In the genomic region with DNA sequence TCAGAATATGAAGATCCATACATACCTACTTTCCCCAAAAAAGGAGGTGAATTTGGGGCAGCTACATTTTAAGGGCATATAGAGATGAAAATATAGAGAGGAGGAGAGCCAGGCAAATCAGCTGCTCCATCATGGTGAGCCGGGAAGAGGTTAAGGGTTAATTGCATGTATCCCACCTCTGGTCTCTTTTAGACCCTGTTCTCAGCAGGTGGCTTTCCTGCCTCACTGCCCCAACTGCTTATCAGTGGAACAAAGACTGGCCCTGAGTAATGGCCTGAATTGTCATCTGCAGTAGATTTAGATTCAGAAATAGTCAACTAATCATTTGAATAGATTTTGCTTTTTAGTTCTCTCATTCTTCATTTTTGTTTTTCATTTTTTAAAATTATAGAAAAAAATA, we compare ENCODE assay signal across 19 cellular contexts.
A peak's percentile ranks its signal among the peaks of the same experiment; 100 is the strongest.
DNase-seq lines count a peak whose midpoint lies in the region; ATAC-seq and TF ChIP-seq lines count a peak whose summit lies in the region.
"Had no signal": no experiment of that assay in that cellular context is flagged by ENCODE, and none has a peak within 500 bp of the region (broad histone marks: within the 10 kb centered on the region; RNA-seq: fewer than 3 reads in every experiment).

No MANE protein-coding gene starts in this region.

- no peak overlapping the region for H3K14ac ChIP-seq in neuronal stem cell (ENCODE audit: low read length)

- H3K18ac ChIP-seq in neuronal stem cell (ENCODE audit: low read length): no peak overlapping the region

- H3K4ac ChIP-seq in neuronal stem cell (ENCODE audit: low read length): no peak overlapping the region

- TF ChIP-seq POLR2A in heart left ventricle (IDR thresholded peaks at IDR 0.05): no peak
- no peak for TF ChIP-seq POLR2A in gastroesophageal sphincter (IDR thresholded peaks at IDR 0.05)
- TF ChIP-seq POLR2A in upper lobe of left lung (IDR thresholded peaks at IDR 0.05): no peak

- H3K4me3 ChIP-seq in heart left ventricle (no peak overlapping the region), gastroesophageal sphincter (no peak overlapping the region), neuronal stem cell (ENCODE audit: low read length in 2 of 2) (peak overlapping the region in 1 of 2 donors; percentile 47), upper lobe of left lung (no peak overlapping the region)
- H3K4me3 ChIP-seq: BLaER1 treated with 17β-estradiol and CSF1 and Interleukin-3, amounts not matched to agents 10 nM and 100 nM; colonic mucosa had no signal

- H3K9ac ChIP-seq in neuronal stem cell (ENCODE audit: low read depth, low read length, poor library complexity): no peak overlapping the region
- H3K9ac ChIP-seq: BLaER1 treated with 17β-estradiol and CSF1 and Interleukin-3, amounts not matched to agents 10 nM and 100 nM had no signal

- H3K4me1 ChIP-seq in heart left ventricle (peaks cover 5 to 44% (median 29%) of the 10 kb centered on the region in 12 donors), gastroesophageal sphincter (peaks cover 0 to 34% (median 0%) of the 10 kb centered on the region in 3 donors), neuronal stem cell (ENCODE audit: control insufficient read depth in 2 of 2, insufficient read depth in 1 of 2, low read depth in 1 of 2, low read length in 2 of 2) (peaks cover 11 to 21% of the 10 kb centered on the region in 2 donors), upper lobe of left lung (peaks cover 12 to 30% (median 26%) of the 10 kb centered on the region in 4 donors)

- no peak overlapping the region for H3K4me2 ChIP-seq in neuronal stem cell (ENCODE audit: insufficient read depth, low read length, poor library complexity, severe bottlenecking)

- no peaks in the 10 kb centered on the region for H3K9me3 ChIP-seq in heart left ventricle
- no peaks in the 10 kb centered on the region for H3K9me3 ChIP-seq in gastroesophageal sphincter
- no peaks in the 10 kb centered on the region for H3K9me3 ChIP-seq in neuronal stem cell (replicated peaks in 1 of 2; ENCODE audit: control insufficient read depth in 2 of 2, insufficient read depth in 1 of 2, low read depth in 1 of 2, low read length in 2 of 2)
- H3K9me3 ChIP-seq in upper lobe of left lung: no peaks in the 10 kb centered on the region
- H3K9me3 ChIP-seq: BLaER1 treated with 17β-estradiol and CSF1 and Interleukin-3, amounts not matched to agents 10 nM and 100 nM; colonic mucosa had no signal

- no peak overlapping the region for H3K23ac ChIP-seq in neuronal stem cell (ENCODE audit: low read depth, low read length, poor library complexity)

- H3K36me3 ChIP-seq in heart left ventricle (no peaks in the 10 kb centered on the region), gastroesophageal sphincter (no peaks in the 10 kb centered on the region), neuronal stem cell (replicated peaks in 1 of 2; ENCODE audit: control insufficient read depth in 2 of 2, insufficient read depth in 2 of 2, low read length in 2 of 2) (no peaks in the 10 kb centered on the region), upper lobe of left lung (no peaks in the 10 kb centered on the region)
- H3K36me3 ChIP-seq: BLaER1 treated with 17β-estradiol and CSF1 and Interleukin-3, amounts not matched to agents 10 nM and 100 nM; colonic mucosa had no signal

- H4K91ac ChIP-seq in neuronal stem cell (ENCODE audit: low read depth, low read length, poor library complexity): no peak overlapping the region

- intact Hi-C loops in heart left ventricle (cut with DNase I) (loop anchor here in 9 of 10 donors (5.0 to 10.0 kb wide), 12 partner anchors 50 to 500 kb away; partner anchors contain the start of gene SPRY2 (in 1 of the 9)), Right ventricle myocardium inferior (cut with DNase I) (loop anchor here (10.0 kb wide), 4 partner anchors 170 to 500 kb away; no protein-coding TSS in a partner anchor)

- 51 to 69% (median 62%) methylated on average over 1 of the region's 1 CpG for WGBS in heart left ventricle, 4 donors
- WGBS in gastroesophageal sphincter (ENCODE audit: low coverage in 1 of 2), 2 donors: 63 to 67% methylated on average over 1 of the region's 1 CpG
- no CpG with 5 or more reads among the region's 1 CpG for WGBS in neuronal stem cell (ENCODE audit: extremely low coverage in 2 of 2, insufficient read length in 2 of 2, insufficient replicate concordance in 1 of 2), 2 donors
- 91 to 92% methylated on average over 1 of the region's 1 CpG for WGBS in upper lobe of left lung, 2 donors

- H2BK5ac ChIP-seq in neuronal stem cell (ENCODE audit: low read length): no peak overlapping the region

- H3K27ac ChIP-seq in heart left ventricle (peak overlapping the region in 11 of 12 donors; percentile 80 to 95 (median 89)), gastroesophageal sphincter (peak overlapping the region in 3 of 4 donors; percentile 8 to 78 (median 70)), neuronal stem cell (replicated peaks; ENCODE audit: low read length) (peak overlapping the region; percentile 78), upper lobe of left lung (peak overlapping the region in 3 of 4 donors; percentile 68 to 85 (median 78))
- H3K27ac ChIP-seq: BLaER1 treated with 17β-estradiol and CSF1 and Interleukin-3, amounts not matched to agents 10 nM and 100 nM had no signal

- H3K79me1 ChIP-seq in neuronal stem cell (ENCODE audit: low read depth, low read length): no peaks in the 10 kb centered on the region

- no peak for ATAC-seq in heart left ventricle
- no peak for ATAC-seq in Right ventricle myocardium inferior
- ATAC-seq in gastroesophageal sphincter: no peak
- ATAC-seq in upper lobe of left lung (ENCODE audit: low FRiP score in 2 of 2): no peak
- no peak for ATAC-seq in HG03135 (IDR thresholded peaks at IDR 0.05; ENCODE audit: unreplicated experiment)
- ATAC-seq in GM21528 (IDR thresholded peaks at IDR 0.05; ENCODE audit: low FRiP score, unreplicated experiment): no peak
- ATAC-seq: stimulated activated naive CD8-positive, alpha-beta T cell treated with anti-CD3 and anti-CD28 coated beads, Interleukin-15, amount 100 ng/mL, for 72 hours had no signal

- no peak for TF ChIP-seq EP300 in gastroesophageal sphincter (IDR thresholded peaks at IDR 0.05)
- TF ChIP-seq EP300 in upper lobe of left lung (IDR thresholded peaks at IDR 0.05): no peak

- no peak overlapping the region for H2AFZ ChIP-seq in neuronal stem cell (ENCODE audit: low read length)

- H2BK12ac ChIP-seq in neuronal stem cell (ENCODE audit: low read length): no peak overlapping the region

- H2BK15ac ChIP-seq in neuronal stem cell (ENCODE audit: low read length): no peak overlapping the region

- H3K27me3 ChIP-seq in heart left ventricle (no peaks in the 10 kb centered on the region), gastroesophageal sphincter (no peaks in the 10 kb centered on the region), neuronal stem cell (ENCODE audit: control insufficient read depth in 3 of 3, insufficient read depth in 3 of 3, low read depth in 1 of 3, low read length in 3 of 3) (no peaks in the 10 kb centered on the region), upper lobe of left lung (no peaks in the 10 kb centered on the region)
- H3K27me3 ChIP-seq: BLaER1 treated with 17β-estradiol and CSF1 and Interleukin-3, amounts not matched to agents 10 nM and 100 nM; colonic mucosa had no signal

- H4K8ac ChIP-seq in neuronal stem cell (ENCODE audit: low read depth, low read length): no peak overlapping the region

- TF ChIP-seq CTCF in heart left ventricle (IDR thresholded peaks at IDR 0.05) (no peak), gastroesophageal sphincter (IDR thresholded peaks at IDR 0.05) (no peak), upper lobe of left lung (IDR thresholded peaks at IDR 0.05) (no peak)

- H2AK5ac ChIP-seq in neuronal stem cell (ENCODE audit: low read depth, low read length): no peak overlapping the region

- no peak overlapping the region for H2BK120ac ChIP-seq in neuronal stem cell (ENCODE audit: low read depth, low read length)

- DNase-seq in heart left ventricle (no peak), Right ventricle myocardium inferior (ENCODE audit: missing footprints) (no peak), neuronal stem cell (ENCODE audit: low spot score) (peak; percentile 60), upper lobe of left lung (no peak), AML-193 (lab: John Stamatoyannopoulos, UW) (no peak)
- DNase-seq: activated CD4-positive, alpha-beta T cell treated with anti-CD3 and anti-CD28 coated beads, Interleukin-2, amount 50 U/mL, for 48 hours; activated naive CD4-positive, alpha-beta T cell treated with Interleukin-2 at 50 U/mL for 16 hours; activated T-cell treated with anti-CD3 and anti-CD28 coated beads for 4 hours; EL; kidney; NCI-H524; SHP77; stimulated activated CD4-positive, alpha-beta T cell treated with anti-CD3 and anti-CD28 coated beads, Interleukin-1b, Interleukin-23, amount 100 ng/mL, for 48 hours; stimulated activated naive CD8-positive, alpha-beta T cell treated with anti-CD3 and anti-CD28 coated beads, Interleukin-15, amount 100 ng/mL, for 72 hours had no signal
